In the genomic region with DNA sequence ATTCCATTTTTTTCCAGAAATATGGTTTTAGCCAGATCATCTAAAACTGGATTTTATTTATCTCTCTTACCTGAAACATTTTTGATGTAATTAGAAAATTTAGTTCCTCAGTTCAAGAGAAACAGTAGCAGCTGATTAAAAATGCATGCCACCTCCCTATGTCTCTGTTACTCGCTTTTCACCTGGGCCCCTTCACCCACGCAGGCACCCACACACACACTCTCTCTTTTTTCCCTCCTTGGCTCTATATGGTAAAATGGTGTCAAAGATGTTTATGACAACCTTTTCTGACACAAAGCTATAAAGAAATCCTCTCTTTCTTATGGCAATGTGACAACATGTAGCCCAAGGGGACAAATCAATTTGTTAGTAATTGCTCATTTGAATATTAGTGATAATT, we compare ENCODE assay signal across 15 cellular contexts. TPM values are rescaled to one million over a fixed set of nuclear protein-coding genes. Genes with fewer than 3 reads are reported as not detected.
DNase-seq lines count a peak whose midpoint lies in the region; ATAC-seq and TF ChIP-seq lines count a peak whose summit lies in the region.
"Had no signal": no experiment of that assay in that cellular context is flagged by ENCODE, and none has a peak within 500 bp of the region (broad histone marks: within the 10 kb centered on the region; RNA-seq: fewer than 3 reads in every experiment).

No MANE protein-coding gene starts in this region.

- TF ChIP-seq CTCF in glutamatergic neuron (IDR thresholded peaks at IDR 0.05; ENCODE audit: partially characterized antibody, unreplicated experiment) (no peak), tibial nerve (IDR thresholded peaks at IDR 0.05) (no peak)

- peaks cover 4% of the 10 kb centered on the region for H3K4me1 Mint-ChIP-seq in activated T-cell treated with anti-CD3 and anti-CD28 coated beads, Interleukin-2, amount 50 U/mL, for 4 hours (ENCODE audit: low read depth)
- H3K4me1 Mint-ChIP-seq in activated T-helper 1 cell treated with anti-CD3 and anti-CD28 coated beads, Interleukin-12 subunit alpha, Interleukin-12 subunit beta, Interleukin-2, Interleukin-4 antibody, amounts not matched to agents 30 ng/mL and 10 ng/mL and 1 ng/mL, durations not matched to agents 14 hours and 24 hours and 36 hours (ENCODE audit: low read depth) = peaks cover 16% of the 10 kb centered on the region
- peaks cover 9% of the 10 kb centered on the region for H3K4me1 Mint-ChIP-seq in glutamatergic neuron (ENCODE audit: low read depth, unreplicated experiment)
- H3K4me1 Mint-ChIP-seq: B cell had no signal

- peaks cover 0 to 4% (median 0%) of the 10 kb centered on the region in 4 donors for H3K4me1 ChIP-seq in tibial nerve
- H3K4me1 ChIP-seq: HAP-1 had no signal

- H3K27ac ChIP-seq in substantia nigra (ENCODE audit: low read depth, low read length, poor library complexity, severe bottlenecking) = peak overlapping the region; percentile 36
- no peak overlapping the region for H3K27ac ChIP-seq in tibial nerve

- ATAC-seq in activated T-cell treated with anti-CD3 and anti-CD28 coated beads, Interleukin-2, amount 50 U/mL, for 4 hours = no peak
- no peak for ATAC-seq in GM18511 (IDR thresholded peaks at IDR 0.05; ENCODE audit: unreplicated experiment)
- ATAC-seq: GM12878 had no signal

- DNase-seq in activated T-cell treated with anti-CD3 and anti-CD28 coated beads for 4 hours = peak; percentile 11
- no peak for DNase-seq in activated T-cell treated with anti-CD3 and anti-CD28 coated beads, Interleukin-2, amount 50 U/mL, for 4 hours
- no peak for DNase-seq in activated T-helper 1 cell treated with anti-CD3 and anti-CD28 coated beads, Interleukin-12 subunit alpha, Interleukin-12 subunit beta, Interleukin-2, Interleukin-4 antibody, amounts not matched to agents 30 ng/mL and 10 ng/mL and 1 ng/mL, durations not matched to agents 14 hours and 24 hours and 36 hours (ENCODE audit: low spot score)
- DNase-seq in glutamatergic neuron = no peak
- DNase-seq in substantia nigra (lab: John Stamatoyannopoulos, UW) = no peak
- no peak for DNase-seq in tibial nerve (ENCODE audit: low spot score in 2 of 2)
- DNase-seq: C1 segment of cervical spinal cord; Calu3; CD4-positive, alpha-beta T cell; DMS 273 treated with DMSO at 0.1 percent for 48 hours; HFFc6 had no signal

- peaks cover 10% of the 10 kb centered on the region for H3K9me3 Mint-ChIP-seq in activated T-cell treated with anti-CD3 and anti-CD28 coated beads, Interleukin-2, amount 50 U/mL, for 4 hours
- peaks cover 34% of the 10 kb centered on the region for H3K9me3 Mint-ChIP-seq in activated T-helper 1 cell treated with anti-CD3 and anti-CD28 coated beads, Interleukin-12 subunit alpha, Interleukin-12 subunit beta, Interleukin-2, Interleukin-4 antibody, amounts not matched to agents 30 ng/mL and 10 ng/mL and 1 ng/mL, durations not matched to agents 14 hours and 24 hours and 36 hours
- peaks cover 1% of the 10 kb centered on the region for H3K9me3 Mint-ChIP-seq in glutamatergic neuron (ENCODE audit: unreplicated experiment)
- H3K9me3 Mint-ChIP-seq: CD4-positive, alpha-beta T cell had no signal

- TF ChIP-seq EP300 in tibial nerve (IDR thresholded peaks at IDR 0.05) = no peak

- no peak overlapping the region for H3K4me3 ChIP-seq in tibial nerve
- H3K4me3 ChIP-seq: GM12878, HAP-1 had no signal

- H3K9me3 ChIP-seq in tibial nerve = peaks cover 0 to 11% (median 0%) of the 10 kb centered on the region in 4 donors
- H3K9me3 ChIP-seq: HAP-1 had no signal

- H3K36me3 Mint-ChIP-seq in activated T-cell treated with anti-CD3 and anti-CD28 coated beads, Interleukin-2, amount 50 U/mL, for 4 hours (ENCODE audit: insufficient read depth) = no peaks in the 10 kb centered on the region
- peaks cover 1% of the 10 kb centered on the region for H3K36me3 Mint-ChIP-seq in activated T-helper 1 cell treated with anti-CD3 and anti-CD28 coated beads, Interleukin-12 subunit alpha, Interleukin-12 subunit beta, Interleukin-2, Interleukin-4 antibody, amounts not matched to agents 30 ng/mL and 10 ng/mL and 1 ng/mL, durations not matched to agents 14 hours and 24 hours and 36 hours (ENCODE audit: low read depth)
- no peaks in the 10 kb centered on the region for H3K36me3 Mint-ChIP-seq in glutamatergic neuron (ENCODE audit: unreplicated experiment)

- H3K36me3 ChIP-seq in tibial nerve = no peaks in the 10 kb centered on the region
- H3K36me3 ChIP-seq: HAP-1 had no signal

- intact Hi-C loops in activated T-helper 1 cell treated with anti-CD3 and anti-CD28 coated beads, Interleukin-12 subunit alpha, Interleukin-12 subunit beta, Interleukin-2, Interleukin-4 antibody, amounts not matched to agents 30 ng/mL and 10 ng/mL and 1 ng/mL, durations not matched to agents 14 hours and 24 hours and 36 hours (cut with micrococcal nuclease) = no loop called here

- no peaks in the 10 kb centered on the region for H3K27me3 ChIP-seq in tibial nerve

- H3K27ac Mint-ChIP-seq in activated T-helper 1 cell treated with anti-CD3 and anti-CD28 coated beads, Interleukin-12 subunit alpha, Interleukin-12 subunit beta, Interleukin-2, Interleukin-4 antibody, amounts not matched to agents 30 ng/mL and 10 ng/mL and 1 ng/mL, durations not matched to agents 14 hours and 24 hours and 36 hours = peak overlapping the region; percentile 37
- H3K27ac Mint-ChIP-seq in glutamatergic neuron (ENCODE audit: unreplicated experiment) = no peak overlapping the region
- H3K27ac Mint-ChIP-seq: B cell; CD4-positive, alpha-beta T cell; HFFc6 had no signal

- peaks cover 4% of the 10 kb centered on the region for H3K27me3 Mint-ChIP-seq in activated T-cell treated with anti-CD3 and anti-CD28 coated beads, Interleukin-2, amount 50 U/mL, for 4 hours (ENCODE audit: low read depth)
- H3K27me3 Mint-ChIP-seq in activated T-helper 1 cell treated with anti-CD3 and anti-CD28 coated beads, Interleukin-12 subunit alpha, Interleukin-12 subunit beta, Interleukin-2, Interleukin-4 antibody, amounts not matched to agents 30 ng/mL and 10 ng/mL and 1 ng/mL, durations not matched to agents 14 hours and 24 hours and 36 hours (ENCODE audit: insufficient read depth) = peaks cover 3% of the 10 kb centered on the region
- peaks cover 4% of the 10 kb centered on the region for H3K27me3 Mint-ChIP-seq in glutamatergic neuron (ENCODE audit: unreplicated experiment)

- no peak overlapping the region for H3K4me3 Mint-ChIP-seq in activated T-cell treated with anti-CD3 and anti-CD28 coated beads, Interleukin-2, amount 50 U/mL, for 4 hours
- H3K4me3 Mint-ChIP-seq in activated T-helper 1 cell treated with anti-CD3 and anti-CD28 coated beads, Interleukin-12 subunit alpha, Interleukin-12 subunit beta, Interleukin-2, Interleukin-4 antibody, amounts not matched to agents 30 ng/mL and 10 ng/mL and 1 ng/mL, durations not matched to agents 14 hours and 24 hours and 36 hours = no peak overlapping the region
- H3K4me3 Mint-ChIP-seq in glutamatergic neuron (ENCODE audit: unreplicated experiment) = peak overlapping the region; percentile 67
- H3K4me3 Mint-ChIP-seq: B cell; CD4-positive, alpha-beta T cell; HFFc6 had no signal

- WGBS in tibial nerve, 2 donors = 85 to 86% methylated on average over 2 of the region's 2 CpGs

- TF ChIP-seq POLR2A in tibial nerve (IDR thresholded peaks at IDR 0.05) = no peak

RNA-seq across cellular contexts. Expression of a gene that starts 5.8 kb away (rescaled TPM):
- 10 to 100 TPM; 26.4 to 40.4 (median 36.9) TPM for total RNA-seq in activated T-cell treated with anti-CD3 and anti-CD28 coated beads, Interleukin-2, amount 50 U/mL, for 4 hours
- total RNA-seq in activated T-helper 1 cell treated with anti-CD3 and anti-CD28 coated beads, Interleukin-12 subunit alpha, Interleukin-12 subunit beta, Interleukin-2, Interleukin-4 antibody, amounts not matched to agents 30 ng/mL and 10 ng/mL and 1 ng/mL, durations not matched to agents 14 hours and 24 hours and 36 hours = 48.7 and 50.2 TPM in 2 replicates
- total RNA-seq in glutamatergic neuron (ENCODE audit: unreplicated experiment) = 6.3 TPM
- 100 to 1,000 TPM; 103 to 127 (median 116) TPM for total RNA-seq in tibial nerve
